ENCODE assay signal across 18 cellular contexts in genomic region chr2:134143568-134143967, GRCh38.
DNase-seq lines count a peak whose midpoint lies in the region; ATAC-seq and TF ChIP-seq lines count a peak whose summit lies in the region.
"Had no signal": no experiment of that assay in that cellular context is flagged by ENCODE, and none has a peak within 500 bp of the region (broad histone marks: within the 10 kb centered on the region; RNA-seq: fewer than 3 reads in every experiment).

No MANE protein-coding gene starts in this region.

- peak overlapping the region; percentile 40 for H3K27ac ChIP-seq in left ventricle myocardium inferior (replicated peaks)
- H3K27ac ChIP-seq in heart left ventricle: no peak overlapping the region
- no peak overlapping the region for H3K27ac ChIP-seq in colonic mucosa
- H3K27ac ChIP-seq: ascending aorta, neutrophil, VCaP had no signal

- no peak for TF ChIP-seq POLR2A in heart left ventricle (IDR thresholded peaks at IDR 0.05)

- intact Hi-C loops in left ventricle myocardium inferior (cut with micrococcal nuclease) (no loop called here), heart left ventricle (cut with DNase I) (no loop called here), activated B cell treated with CpG ODN at 0.5 μM for 24 hours (cut with micrococcal nuclease) (no loop called here), colonic mucosa (cut with DNase I) (no loop called here)

- no peak overlapping the region for H3K9ac ChIP-seq in colonic mucosa (ENCODE audit: low read depth in 2 of 2, low read length in 2 of 2)

- H3K4me1 ChIP-seq in left ventricle myocardium inferior: peaks cover 97% of the 10 kb centered on the region
- peaks cover 18 to 83% (median 55%) of the 10 kb centered on the region in 12 donors for H3K4me1 ChIP-seq in heart left ventricle
- peaks cover 15% of the 10 kb centered on the region for H3K4me1 ChIP-seq in colonic mucosa
- no peaks in the 10 kb centered on the region for H3K4me1 ChIP-seq in BE2C

- TF ChIP-seq CTCF in left ventricle myocardium inferior (IDR thresholded peaks at IDR 0.05; ENCODE audit: borderline replicate concordance) (no peak), heart left ventricle (IDR thresholded peaks at IDR 0.05) (no peak), activated B cell treated with CpG ODN at 0.5 μM for 24 hours (IDR thresholded peaks at IDR 0.05) (no peak), colonic mucosa (IDR thresholded peaks at IDR 0.05) (no peak), BE2C (IDR thresholded peaks at IDR 0.05; ENCODE audit: low read depth, low read length) (no peak)

- POLR2A ChIA-PET in activated B cell treated with CpG ODN at 0.5 μM for 24 hours (lab: Charles Lee): interaction anchor here (1.0 to 2.0 kb wide), 2 partner anchors 13 to 23 kb away, joined by 3 to 4 read pairs; no protein-coding TSS in a partner anchor

- H3K36me3 ChIP-seq in left ventricle myocardium inferior: no peaks in the 10 kb centered on the region
- H3K36me3 ChIP-seq in heart left ventricle: no peaks in the 10 kb centered on the region
- no peaks in the 10 kb centered on the region for H3K36me3 ChIP-seq in colonic mucosa
- H3K36me3 ChIP-seq in BE2C: no peaks in the 10 kb centered on the region
- H3K36me3 ChIP-seq: ascending aorta, neutrophil had no signal

- H3K4me3 ChIP-seq in left ventricle myocardium inferior (no peak overlapping the region), heart left ventricle (no peak overlapping the region), colonic mucosa (no peak overlapping the region), BE2C (ENCODE audit: low read depth, low read length) (no peak overlapping the region)
- H3K4me3 ChIP-seq: ascending aorta had no signal

- no peaks in the 10 kb centered on the region for H3K9me3 Mint-ChIP-seq in activated B cell treated with CpG ODN at 0.5 μM for 24 hours
- no peaks in the 10 kb centered on the region for H3K9me3 Mint-ChIP-seq in immature natural killer cell
- H3K9me3 Mint-ChIP-seq: H9; stimulated activated naive CD8-positive, alpha-beta T cell treated with anti-CD3 and anti-CD28 coated beads, Interleukin-15, Interleukin-2, amounts not matched to agents 100 ng/mL and 50 ng/mL, for 24 hours had no signal

- H3K36me3 Mint-ChIP-seq in activated B cell treated with CpG ODN at 0.5 μM for 24 hours (ENCODE audit: low read depth): peaks cover 42% of the 10 kb centered on the region
- H3K36me3 Mint-ChIP-seq in immature natural killer cell: no peaks in the 10 kb centered on the region

- H3K27me3 ChIP-seq in left ventricle myocardium inferior (ENCODE audit: low read depth) (no peaks in the 10 kb centered on the region), heart left ventricle (no peaks in the 10 kb centered on the region), colonic mucosa (no peaks in the 10 kb centered on the region), BE2C (no peaks in the 10 kb centered on the region)
- H3K27me3 ChIP-seq: ascending aorta, neutrophil had no signal

- ATAC-seq in heart left ventricle (no peak), activated B cell treated with CpG ODN at 0.5 μM for 24 hours (ENCODE audit: low read depth) (no peak)
- ATAC-seq: Right ventricle myocardium inferior had no signal

- 60 to 78% (median 74%) methylated on average over 3 of the region's 3 CpGs for WGBS in heart left ventricle, 4 donors

- H3K4me3 Mint-ChIP-seq in activated B cell treated with CpG ODN at 0.5 μM for 24 hours (no peak overlapping the region), immature natural killer cell (no peak overlapping the region)
- H3K4me3 Mint-ChIP-seq: H9; stimulated activated naive CD8-positive, alpha-beta T cell treated with anti-CD3 and anti-CD28 coated beads, Interleukin-15, Interleukin-2, amounts not matched to agents 100 ng/mL and 50 ng/mL, for 24 hours had no signal

- H3K4me1 Mint-ChIP-seq in activated B cell treated with CpG ODN at 0.5 μM for 24 hours (peaks cover 96% of the 10 kb centered on the region), immature natural killer cell (peaks cover 71 to 79% of the 10 kb centered on the region in 2 donors)

- H3K27me3 Mint-ChIP-seq in activated B cell treated with CpG ODN at 0.5 μM for 24 hours (no peaks in the 10 kb centered on the region), immature natural killer cell (ENCODE audit: low read depth in 3 of 3) (peaks cover 0 to 7% (median 3%) of the 10 kb centered on the region in 3 donors)
- H3K27me3 Mint-ChIP-seq: stimulated activated naive CD8-positive, alpha-beta T cell treated with anti-CD3 and anti-CD28 coated beads, Interleukin-15, Interleukin-2, amounts not matched to agents 100 ng/mL and 50 ng/mL, for 24 hours had no signal

- H3K27ac Mint-ChIP-seq in activated B cell treated with CpG ODN at 0.5 μM for 24 hours (peak overlapping the region; percentile 71), immature natural killer cell (peak overlapping the region in 4 of 6 donors; percentile 9 to 46 (median 18))
- H3K27ac Mint-ChIP-seq: stimulated activated naive CD8-positive, alpha-beta T cell treated with anti-CD3 and anti-CD28 coated beads, Interleukin-15, Interleukin-2, amounts not matched to agents 100 ng/mL and 50 ng/mL, for 24 hours had no signal

- H3K9me3 ChIP-seq in left ventricle myocardium inferior (replicated peaks) (no peaks in the 10 kb centered on the region), heart left ventricle (no peaks in the 10 kb centered on the region), colonic mucosa (no peaks in the 10 kb centered on the region), BE2C (no peaks in the 10 kb centered on the region)
- H3K9me3 ChIP-seq: ascending aorta, neutrophil had no signal

- CTCF ChIA-PET in activated B cell treated with CpG ODN at 0.5 μM for 24 hours (lab: Charles Lee): no interaction called here

- DNase-seq in left ventricle myocardium inferior (no peak), heart left ventricle (no peak), activated B cell treated with CpG ODN at 0.5 μM for 24 hours (no peak), immature natural killer cell (no peak), colonic mucosa (no peak), DMS79 (lab: John Stamatoyannopoulos, UW) (no peak), BE2C (no peak)
- DNase-seq in activated effector memory CD4-positive, alpha-beta T cell treated with anti-CD3 and anti-CD28 coated beads, Interleukin-2, amount 50 U/mL, for 16 hours: no peak
- DNase-seq: COR-L47, cortex of kidney, H9, NCI-H1436, retina had no signal
